Comparison of ENCODE assay signal across 20 cellular contexts in genomic region chr2:78701546-78701945, GRCh38.
DNase-seq lines count a peak whose midpoint lies in the region; ATAC-seq and TF ChIP-seq lines count a peak whose summit lies in the region.
"Had no signal": no experiment of that assay in that cellular context is flagged by ENCODE, and none has a peak within 500 bp of the region (broad histone marks: within the 10 kb centered on the region; RNA-seq: fewer than 3 reads in every experiment).

No MANE protein-coding gene starts in this region.

- DNase-seq in Right ventricle myocardium inferior (ENCODE audit: missing footprints) (peak; percentile 27), left ventricle myocardium inferior (no peak), fibroblast of lung (ENCODE audit: low read depth in 2 of 2) (peak; percentile 0 to 18), fibroblast of the conjunctiva (ENCODE audit: low read depth) (peak; percentile 0), left lobe of liver (ENCODE audit: low spot score) (no peak), suprapubic skin (ENCODE audit: low spot score in 2 of 2) (no peak)
- no peak for DNase-seq in T-helper 2 cell treated with Interferon-gamma antibody and Interleukin-4, amounts not matched to agents 5 μg/mL and 100 μg/mL, for 36 hours (ENCODE audit: low spot score)
- DNase-seq: BE2C; C1 segment of cervical spinal cord; CD4-positive, CD25-positive, alpha-beta regulatory T cell; CD8-positive, alpha-beta memory T cell; COR-L47; DMS 273 treated with DMSO at 0.1 percent for 48 hours; DMS53; DND-41; EL had no signal

- H3K27me3 ChIP-seq in left ventricle myocardium inferior (ENCODE audit: low read depth) (no peaks in the 10 kb centered on the region), fibroblast of lung (ENCODE audit: control insufficient read depth, insufficient read depth, low read length) (no peaks in the 10 kb centered on the region), suprapubic skin (no peaks in the 10 kb centered on the region)
- H3K27me3 ChIP-seq: BE2C had no signal

- H3K79me2 ChIP-seq in fibroblast of lung (ENCODE audit: control insufficient read depth, insufficient read depth, low read length): no peaks in the 10 kb centered on the region

- intact Hi-C loops in Right ventricle myocardium inferior (cut with DNase I) (no loop called here), left ventricle myocardium inferior (cut with micrococcal nuclease) (no loop called here)

- ATAC-seq in Right ventricle myocardium inferior: no peak
- no peak for ATAC-seq in left lobe of liver
- no peak for ATAC-seq in GM19455 (IDR thresholded peaks at IDR 0.05; ENCODE audit: unreplicated experiment)
- ATAC-seq: A549 had no signal

- H3K27ac ChIP-seq in left ventricle myocardium inferior (replicated peaks) (no peak overlapping the region), fibroblast of lung (ENCODE audit: insufficient read depth, low read length) (no peak overlapping the region), suprapubic skin (no peak overlapping the region)
- H3K27ac ChIP-seq: 22Rv1, A549 had no signal

- no peak overlapping the region for H3K4me3 Mint-ChIP-seq in T-helper 2 cell treated with Interferon-gamma antibody and Interleukin-4, amounts not matched to agents 5 μg/mL and 100 μg/mL, for 36 hours
- H3K4me3 Mint-ChIP-seq: CD4-positive, CD25-positive, alpha-beta regulatory T cell; CD8-positive, alpha-beta memory T cell had no signal

- no peaks in the 10 kb centered on the region for H3K4me1 Mint-ChIP-seq in T-helper 2 cell treated with Interferon-gamma antibody and Interleukin-4, amounts not matched to agents 5 μg/mL and 100 μg/mL, for 36 hours (ENCODE audit: low read depth)
- H3K4me1 Mint-ChIP-seq: CD4-positive, CD25-positive, alpha-beta regulatory T cell; CD8-positive, alpha-beta memory T cell had no signal

- H3K4me3 ChIP-seq in left ventricle myocardium inferior: no peak overlapping the region
- no peak overlapping the region for H3K4me3 ChIP-seq in fibroblast of lung (replicated peaks in 1 of 4; ENCODE audit: control extremely low read depth in 1 of 4, insufficient read depth in 1 of 4, low read depth in 3 of 4, low read length in 4 of 4)
- H3K4me3 ChIP-seq in suprapubic skin: no peak overlapping the region
- H3K4me3 ChIP-seq: A549, HAP-1 had no signal

- no peak overlapping the region for H3K9ac ChIP-seq in fibroblast of lung (ENCODE audit: insufficient read depth, low read length)

- TF ChIP-seq POLR2A in suprapubic skin (IDR thresholded peaks at IDR 0.05): no peak

- 95% methylated on average over 19 of the region's 21 CpGs for whole genome bisulfite sequencing in suprapubic skin

- TF ChIP-seq CTCF in left ventricle myocardium inferior (IDR thresholded peaks at IDR 0.05; ENCODE audit: borderline replicate concordance): no peak
- TF ChIP-seq CTCF in fibroblast of lung (conservative IDR thresholded peaks at IDR 0.05 in 1 of 2, IDR thresholded peaks at IDR 0.05 in 1 of 2; ENCODE audit: low read depth in 1 of 2, low read length in 2 of 2): no peak
- TF ChIP-seq CTCF in suprapubic skin (IDR thresholded peaks at IDR 0.05): no peak

- H2AFZ ChIP-seq in fibroblast of lung (ENCODE audit: low read length): no peak overlapping the region

- peaks cover 11% of the 10 kb centered on the region for H3K9me3 ChIP-seq in left ventricle myocardium inferior (replicated peaks)
- no peaks in the 10 kb centered on the region for H3K9me3 ChIP-seq in fibroblast of lung (ENCODE audit: control insufficient read depth, insufficient read depth, low read depth, low read length)
- H3K9me3 ChIP-seq in suprapubic skin: no peaks in the 10 kb centered on the region
- H3K9me3 ChIP-seq: BE2C, HAP-1 had no signal

- H3K36me3 Mint-ChIP-seq in T-helper 2 cell treated with Interferon-gamma antibody and Interleukin-4, amounts not matched to agents 5 μg/mL and 100 μg/mL, for 36 hours (ENCODE audit: low read depth): no peaks in the 10 kb centered on the region
- H3K36me3 Mint-ChIP-seq: CD4-positive, CD25-positive, alpha-beta regulatory T cell; CD8-positive, alpha-beta memory T cell had no signal

- peaks cover 31% of the 10 kb centered on the region for H3K9me3 Mint-ChIP-seq in T-helper 2 cell treated with Interferon-gamma antibody and Interleukin-4, amounts not matched to agents 5 μg/mL and 100 μg/mL, for 36 hours

- no peaks in the 10 kb centered on the region for H4K20me1 ChIP-seq in fibroblast of lung (ENCODE audit: control insufficient read depth, extremely low read depth, insufficient read depth, low read length)

- H3K4me1 ChIP-seq in left ventricle myocardium inferior: no peaks in the 10 kb centered on the region
- H3K4me1 ChIP-seq in fibroblast of lung (ENCODE audit: control insufficient read depth, extremely low read depth, insufficient read depth, low read length): no peaks in the 10 kb centered on the region
- H3K4me1 ChIP-seq in suprapubic skin: no peaks in the 10 kb centered on the region
- H3K4me1 ChIP-seq: A549, BE2C, HAP-1 had no signal

- H3K27me3 Mint-ChIP-seq in T-helper 2 cell treated with Interferon-gamma antibody and Interleukin-4, amounts not matched to agents 5 μg/mL and 100 μg/mL, for 36 hours (ENCODE audit: low read depth): no peaks in the 10 kb centered on the region
- H3K27me3 Mint-ChIP-seq: CD4-positive, CD25-positive, alpha-beta regulatory T cell; CD8-positive, alpha-beta memory T cell had no signal

- TF ChIP-seq EP300 in suprapubic skin (IDR thresholded peaks at IDR 0.05): no peak

- no peak overlapping the region for H3K27ac Mint-ChIP-seq in T-helper 2 cell treated with Interferon-gamma antibody and Interleukin-4, amounts not matched to agents 5 μg/mL and 100 μg/mL, for 36 hours
- H3K27ac Mint-ChIP-seq: CD4-positive, CD25-positive, alpha-beta regulatory T cell; CD8-positive, alpha-beta memory T cell had no signal

- H3K4me2 ChIP-seq in fibroblast of lung (ENCODE audit: extremely low read depth, insufficient read depth, low read length): no peak overlapping the region
- H3K4me2 ChIP-seq: A549 had no signal

- H3K36me3 ChIP-seq in left ventricle myocardium inferior: no peaks in the 10 kb centered on the region
- no peaks in the 10 kb centered on the region for H3K36me3 ChIP-seq in fibroblast of lung (ENCODE audit: control insufficient read depth, insufficient read depth, low read length)
- H3K36me3 ChIP-seq in suprapubic skin: no peaks in the 10 kb centered on the region
- H3K36me3 ChIP-seq: BE2C, HAP-1 had no signal

Comparison
In these comparisons a context has a peak if more than half of its experiments do, and no peak if none do; other contexts are left out.
1. DNase-seq: peak in Right ventricle myocardium inferior (single experiment), fibroblast of lung (2 of 2) and fibroblast of the conjunctiva (single experiment); none in left ventricle myocardium inferior (single experiment), T-helper 2 cell treated with Interferon-gamma antibody and Interleukin-4, amounts not matched to agents 5 μg/mL and 100 μg/mL, for 36 hours (single experiment), left lobe of liver (single experiment) and suprapubic skin (0 of 2).